17 cellular contexts compared by ENCODE assay signal in genomic region chr2:194559964-194560363, GRCh38.
DNase-seq lines count a peak whose midpoint lies in the region; ATAC-seq and TF ChIP-seq lines count a peak whose summit lies in the region.
"Had no signal": no experiment of that assay in that cellular context is flagged by ENCODE, and none has a peak within 500 bp of the region (broad histone marks: within the 10 kb centered on the region; RNA-seq: fewer than 3 reads in every experiment).

No MANE protein-coding gene starts in this region.

- no peaks in the 10 kb centered on the region for H3K79me2 ChIP-seq in MM.1S (ENCODE audit: low read length)

- CTCF ChIA-PET in A673 (lab: Charles Lee): no interaction called here

- intact Hi-C loops in A673 (cut with micrococcal nuclease; ENCODE audit: unreplicated experiment): no loop called here

- H3K36me3 ChIP-seq in MM.1S (replicated peaks; ENCODE audit: insufficient read depth, low read length): no peaks in the 10 kb centered on the region
- no peaks in the 10 kb centered on the region for H3K36me3 ChIP-seq in kidney epithelial cell (ENCODE audit: control insufficient read depth, insufficient read depth, low read length)
- H3K36me3 ChIP-seq in A673 (ENCODE audit: insufficient read depth, low read length, poor library complexity, severe bottlenecking): no peaks in the 10 kb centered on the region
- H3K36me3 ChIP-seq: BLaER1 treated with 17β-estradiol and CSF1 and Interleukin-3, amounts not matched to agents 10 nM and 100 nM; HAP-1 had no signal

- peak; percentile 46 for ATAC-seq in GM18867 (IDR thresholded peaks at IDR 0.05; ENCODE audit: unreplicated experiment)
- no peak for ATAC-seq in HG02610 (IDR thresholded peaks at IDR 0.05; ENCODE audit: unreplicated experiment)

- TF ChIP-seq CTCF in MM.1S (IDR thresholded peaks at IDR 0.05; ENCODE audit: low read length) (peak; percentile 39), astrocyte of the spinal cord (IDR thresholded peaks at IDR 0.05; ENCODE audit: low read depth, low read length) (peak; percentile 4), kidney epithelial cell (IDR thresholded peaks at IDR 0.05; ENCODE audit: insufficient read depth, low read length, poor library complexity, severe bottlenecking) (peak; percentile 2), A673 (conservative IDR thresholded peaks at IDR 0.05; ENCODE audit: low read depth, low read length) (no peak)

- H3K27ac ChIP-seq in MM.1S (ENCODE audit: low read length): no peak overlapping the region
- no peak overlapping the region for H3K27ac ChIP-seq in A673 (ENCODE audit: low read depth, low read length, poor library complexity, severe bottlenecking)
- H3K27ac ChIP-seq: BLaER1 treated with 17β-estradiol and CSF1 and Interleukin-3, amounts not matched to agents 10 nM and 100 nM; SK-N-MC had no signal

- H3K27me3 ChIP-seq in MM.1S (replicated peaks; ENCODE audit: insufficient read depth, low read length) (no peaks in the 10 kb centered on the region), kidney epithelial cell (ENCODE audit: control insufficient read depth, insufficient read depth, low read length) (no peaks in the 10 kb centered on the region), A673 (replicated peaks; ENCODE audit: insufficient read depth, low read depth, low read length, poor library complexity) (no peaks in the 10 kb centered on the region)
- H3K27me3 ChIP-seq: BLaER1 treated with 17β-estradiol and CSF1 and Interleukin-3, amounts not matched to agents 10 nM and 100 nM had no signal

- no peaks in the 10 kb centered on the region for H3K9me3 ChIP-seq in MM.1S (replicated peaks; ENCODE audit: insufficient read depth, low read length)
- H3K9me3 ChIP-seq in A673 (ENCODE audit: low read depth, low read length, poor library complexity, severe bottlenecking): no peaks in the 10 kb centered on the region
- H3K9me3 ChIP-seq: HAP-1 had no signal

- BruUV-seq in A673 (replicated peaks; lab: Mats Ljungman, UMichigan): no TSS peak

- DNase-seq in MM.1S (no peak), astrocyte of the spinal cord (ENCODE audit: low read depth, low spot score) (no peak), kidney epithelial cell (ENCODE audit: low read depth) (no peak), T-helper 1 cell (no peak), A673 (ENCODE audit: low spot score) (no peak), NK-92 (lab: John Stamatoyannopoulos, UW; ENCODE audit: unreplicated experiment) (no peak)
- DNase-seq: DMS 273 treated with DMSO at 0.1 percent for 48 hours; EL; NCI-H1436 treated with DMSO at 0.1 percent for 48 hours; NCI-H2227 treated with DMSO at 0.1 percent for 48 hours; NCI-H524 treated with DMSO at 0.1 percent for 48 hours; NK-92 treated with Interleukin-12 subunit alpha and Interleukin-12 subunit beta, amount 100 ng/mL, for 24 hours had no signal

- in situ Hi-C loops in astrocyte of the spinal cord (cut with HindIII; ENCODE audit: low sequenced_read_pairs): no loop called here

- no peaks in the 10 kb centered on the region for H3F3A ChIP-seq in MM.1S (ENCODE audit: insufficient read depth, low read length)

- H3K9me2 ChIP-seq in MM.1S (replicated peaks; ENCODE audit: insufficient read depth, low read length): no peaks in the 10 kb centered on the region

- peaks cover 12% of the 10 kb centered on the region for H3K4me1 ChIP-seq in MM.1S (ENCODE audit: low read length)
- no peaks in the 10 kb centered on the region for H3K4me1 ChIP-seq in A673 (ENCODE audit: insufficient read depth, low read length, poor library complexity, severe bottlenecking)
- H3K4me1 ChIP-seq: BLaER1 treated with 17β-estradiol and CSF1 and Interleukin-3, amounts not matched to agents 10 nM and 100 nM; HAP-1 had no signal

- POLR2A ChIA-PET in A673 (lab: Charles Lee; ENCODE audit: low non-redundant PET): no interaction called here

- no peak overlapping the region for H3K9ac ChIP-seq in MM.1S (ENCODE audit: low read length)
- H3K9ac ChIP-seq: BLaER1 treated with 17β-estradiol and CSF1 and Interleukin-3, amounts not matched to agents 10 nM and 100 nM had no signal

- no peaks in the 10 kb centered on the region for H4K20me1 ChIP-seq in MM.1S (ENCODE audit: insufficient read depth, low read length)
- H4K20me1 ChIP-seq: BLaER1 treated with 17β-estradiol and CSF1 and Interleukin-3, amounts not matched to agents 10 nM and 100 nM had no signal

- H2AFZ ChIP-seq in MM.1S (ENCODE audit: low read length): no peak overlapping the region

- H3K4me2 ChIP-seq in MM.1S (ENCODE audit: low read depth, low read length): no peak overlapping the region
- H3K4me2 ChIP-seq: BLaER1 treated with 17β-estradiol and CSF1 and Interleukin-3, amounts not matched to agents 10 nM and 100 nM had no signal

- H3K4me3 ChIP-seq in MM.1S (ENCODE audit: low read length): no peak overlapping the region
- H3K4me3 ChIP-seq in astrocyte of the spinal cord (ENCODE audit: low read depth, low read length): no peak overlapping the region
- H3K4me3 ChIP-seq in kidney epithelial cell (ENCODE audit: low read depth, low read length): no peak overlapping the region
- H3K4me3 ChIP-seq in A673 (ENCODE audit: low read depth, low read length, poor library complexity, severe bottlenecking): no peak overlapping the region
- H3K4me3 ChIP-seq: BLaER1 treated with 17β-estradiol and CSF1 and Interleukin-3, amounts not matched to agents 10 nM and 100 nM; HAP-1; SK-N-MC had no signal
